ENCODE assay signal across 1 cellular context in genomic region chr1:14972107-14972506, GRCh38.
TF ChIP-seq lines count a peak whose summit lies in the region.

No MANE protein-coding gene starts in this region.

TF ChIP-seq in HepG2, 621 proteins besides CTCF, POLR2A, EP300 and RAD21 (continued from another document):
- TF ChIP-seq ZNF687 (CRISPR knock-in tag; IDR thresholded peaks at IDR 0.05) (peak; percentile 14; the same call in 1 of the 2 replicates), ZNF251 (CRISPR knock-in tag; IDR thresholded peaks at IDR 0.05) (no peak), ZNF256 (CRISPR knock-in tag; conservative IDR thresholded peaks at IDR 0.05) (no peak), REST (IDR thresholded peaks at IDR 0.05; ENCODE audit: borderline replicate concordance in 1 of 2, low read depth in 1 of 2, low read length in 2 of 2) (no peak), E2F1 (CRISPR knock-in tag; IDR thresholded peaks at IDR 0.05) (no peak), NR2F2 (IDR thresholded peaks at IDR 0.05; ENCODE audit: borderline replicate concordance, low read depth) (no peak), HNRNPUL1 (IDR thresholded peaks at IDR 0.05; ENCODE audit: low read depth, low read length) (no peak), ZBTB33 (CRISPR knock-in tag; IDR thresholded peaks at IDR 0.05) (0 out of 2 replicates have a peak, but pooled peaks have one; percentile 29), ZNF878 (CRISPR knock-in tag; IDR thresholded peaks at IDR 0.05) (no peak), ZNF362 (CRISPR knock-in tag; IDR thresholded peaks at IDR 0.05; ENCODE audit: borderline replicate concordance) (0 out of 2 replicates have a peak, but pooled peaks have one; percentile 27), PAWR (CRISPR knock-in tag; IDR thresholded peaks at IDR 0.05; ENCODE audit: borderline replicate concordance) (no peak), ZBTB1 (CRISPR knock-in tag; IDR thresholded peaks at IDR 0.05; ENCODE audit: borderline replicate concordance) (no peak), EHMT2 (IDR thresholded peaks at IDR 0.05; ENCODE audit: borderline replicate concordance, low read depth, low read length) (no peak), ZNF773 (CRISPR knock-in tag; IDR thresholded peaks at IDR 0.05; ENCODE audit: borderline replicate concordance) (no peak), MIER3 (CRISPR knock-in tag; IDR thresholded peaks at IDR 0.05; ENCODE audit: borderline replicate concordance) (no peak)
